In the genomic region with DNA sequence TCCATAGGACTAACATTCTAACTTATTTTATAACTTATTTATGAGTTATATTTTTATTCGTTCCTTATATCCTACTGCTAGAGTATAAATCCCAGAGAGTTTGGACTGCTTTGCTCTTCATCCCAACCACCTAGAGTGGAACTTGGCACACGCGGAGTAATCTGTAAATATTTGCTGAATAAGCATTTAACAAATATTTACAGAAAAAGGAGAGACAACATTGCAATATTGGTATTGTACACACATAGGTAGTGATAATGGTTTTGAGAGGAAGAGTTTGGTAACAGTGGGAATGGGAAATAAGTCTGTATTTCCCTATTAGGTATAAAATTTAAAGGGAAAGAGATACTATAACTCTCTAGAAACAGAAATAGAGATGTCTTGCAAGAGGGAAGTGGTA, we compare ENCODE assay signal across 19 cellular contexts.
"Had no signal": no experiment of that assay in that cellular context is flagged by ENCODE, and none has a peak within 500 bp of the region (broad histone marks: within the 10 kb centered on the region; RNA-seq: fewer than 3 reads in every experiment).

No MANE protein-coding gene starts in this region.

- DNase-seq: cortex of kidney; dorsolateral prefrontal cortex; effector CD8-positive, alpha-beta T cell; foreskin melanocyte; head of caudate nucleus; kidney; left cardiac atrium; left ventricle myocardium superior; mesendoderm; naive B cell; spleen; stimulated activated CD4-positive, alpha-beta T cell treated with anti-CD3 and anti-CD28 coated beads, Interleukin-15, amount 100 ng/mL, for 24 hours; stimulated activated CD4-positive, alpha-beta T cell treated with anti-CD3 and anti-CD28 coated beads, Interleukin-1b, Interleukin-23, amount 100 ng/mL, for 48 hours; stimulated activated CD4-positive, alpha-beta T cell treated with anti-CD3 and anti-CD28 coated beads, Interleukin-4, amount 100 ng/mL, for 4 hours; stimulated activated naive CD4-positive, alpha-beta T cell; stomach; substantia nigra; transverse colon had no signal

- ATAC-seq: left cardiac atrium, left ventricle myocardium superior, sciatic nerve had no signal
